6 cellular contexts compared by ENCODE assay signal in the genomic region with DNA sequence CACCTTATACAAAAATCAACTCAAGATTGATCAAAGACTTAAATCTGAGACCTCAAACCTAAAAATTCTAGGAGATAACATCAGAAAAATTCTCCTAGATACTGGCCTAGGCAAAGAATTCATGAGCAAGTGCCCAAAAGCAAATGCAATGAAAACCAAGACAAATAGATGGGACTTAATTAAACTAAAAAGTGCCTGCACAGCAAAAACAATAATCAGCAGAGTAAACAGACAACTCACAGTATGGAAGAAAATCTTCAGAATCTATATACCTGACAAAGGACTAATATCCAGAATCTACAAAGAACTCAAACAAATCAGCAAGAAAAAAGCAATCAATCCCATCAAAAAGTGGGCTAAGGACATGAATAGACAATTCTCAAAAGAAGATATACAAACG. TPM values are rescaled to one million over a fixed set of nuclear protein-coding genes. Genes with fewer than 3 reads are reported as not detected.
A peak's percentile ranks its signal among the peaks of the same experiment; 100 is the strongest.
DNase-seq lines count a peak whose midpoint lies in the region; ATAC-seq, FAIRE-seq and TF ChIP-seq lines count a peak whose summit lies in the region.
"Not testable (repeated sequence)": the region's sequence is repeated elsewhere in the genome, so short reads cannot be mapped to it uniquely, and the experiment has no call there.

No MANE protein-coding gene starts in this region.

- not testable (repeated sequence) for H3K9ac ChIP-seq in IMR-90 (ENCODE audit: low read depth, low read length); K562 (ENCODE audit: insufficient read depth in 1 of 2, low read depth in 2 of 2, low read length in 2 of 2); HepG2 (ENCODE audit: insufficient read depth, low read depth, low read length)

- H4K20me1 ChIP-seq in IMR-90 (ENCODE audit: insufficient read depth, low read length); K562 (replicated peaks; ENCODE audit: control insufficient read depth, insufficient read depth, low read length); HepG2 (ENCODE audit: insufficient read depth, low read length): not testable (repeated sequence)

- H2BK120ac ChIP-seq in IMR-90 (ENCODE audit: low read depth, low read length), result not testable (repeated sequence)

- peak overlapping the region; percentile 8 for H3K27ac Mint-ChIP-seq in activated T-cell treated with anti-CD3 and anti-CD28 coated beads, Interleukin-2, amount 50 U/mL, for 72 hours

- TF ChIP-seq POLR2A in A549 (IDR thresholded peaks at IDR 0.05; ENCODE audit: low read length); IMR-90 (IDR thresholded peaks at IDR 0.05; ENCODE audit: low read depth, low read length); K562 (conservative IDR thresholded peaks at IDR 0.05); HepG2 (IDR thresholded peaks at IDR 0.05; ENCODE audit: insufficient read depth in 1 of 2, low read depth in 2 of 2, low read length in 2 of 2): not testable (repeated sequence)

- POLR2A ChIA-PET in A549 (lab: Yijun Ruan, JAX); HEK293 (lab: Yijun Ruan, JAX); IMR-90 (lab: Charles Lee; ENCODE audit: unreplicated experiment); K562 (lab: Yijun Ruan, JAX); HepG2 (lab: Yijun Ruan, JAX): not testable (repeated sequence)

- dilution Hi-C loops in IMR-90 (cut with HindIII; ENCODE audit: low sequenced_read_pairs, unreplicated experiment), result not testable (repeated sequence)

- not testable (repeated sequence) for BruUV-seq in IMR-90 (replicated peaks; lab: Mats Ljungman, UMichigan); K562 (replicated peaks; lab: Mats Ljungman, UMichigan); HepG2 (replicated peaks; lab: Mats Ljungman, UMichigan)

- CTCF ChIA-PET in A549 (lab: Yijun Ruan, JAX); HEK293 (lab: Yijun Ruan, JAX); K562 (lab: Yijun Ruan, JAX; ENCODE audit: low intra/inter-chr PET ratio); HepG2 (lab: Yijun Ruan, JAX; ENCODE audit: low intra/inter-chr PET ratio, low total read pairs): not testable (repeated sequence)
- CTCF ChIA-PET in IMR-90 (lab: Yijun Ruan, JAX), result interaction anchor here (0.6 kb wide), 1 partner anchor 8 kb away, joined by 4 read pairs; no protein-coding TSS in a partner anchor

- H3K27ac ChIP-seq in A549; HEK293 (ENCODE audit: extremely low read depth, low read depth, low read length); IMR-90 (ENCODE audit: insufficient read depth, low read length); K562 (ENCODE audit: extremely low read depth, low read depth, low read length); HepG2 (ENCODE audit: extremely low read length, insufficient read depth, low read length): not testable (repeated sequence)

- H3K4me3 ChIP-seq in A549; HEK293 (ENCODE audit: low read depth, low read length); IMR-90 (ENCODE audit: insufficient read depth, low read depth, low read length); K562; HepG2 (replicated peaks in 1 of 3; ENCODE audit: insufficient read depth in 1 of 3, low read depth in 2 of 3, low read length in 3 of 3): not testable (repeated sequence)

- not testable (repeated sequence) for H4K5ac ChIP-seq in IMR-90 (ENCODE audit: low read depth, low read length)

- H2BK15ac ChIP-seq in IMR-90 (ENCODE audit: low read depth, low read length), result not testable (repeated sequence)

- not testable (repeated sequence) for H3K4me1 Mint-ChIP-seq in activated T-cell treated with anti-CD3 and anti-CD28 coated beads, Interleukin-2, amount 50 U/mL, for 72 hours (ENCODE audit: low read depth)

- in situ Hi-C loops in IMR-90 (cut with MboI; ENCODE audit: low sequenced_read_pairs); K562 (cut with MboI); HepG2 (cut with HindIII; ENCODE audit: extremely low pct_ligation_motif_present, low pct_unique_long_range_greater_than_20kb): not testable (repeated sequence)

- not testable (repeated sequence) for DNase-seq in A549 (ENCODE audit: low read depth in 1 of 2, low spot score in 1 of 2); IMR-90; activated T-cell treated with anti-CD3 and anti-CD28 coated beads, Interleukin-2, amount 50 U/mL, for 72 hours; K562 (ENCODE audit: extremely low read depth in 1 of 4, low spot score in 3 of 4); HepG2 (ENCODE audit: low spot score)

- not testable (repeated sequence) for H3K4me3 Mint-ChIP-seq in activated T-cell treated with anti-CD3 and anti-CD28 coated beads, Interleukin-2, amount 50 U/mL, for 72 hours

- H3K79me1 ChIP-seq in IMR-90 (ENCODE audit: low read depth in 1 of 2, low read length in 2 of 2), result not testable (repeated sequence)

- not testable (repeated sequence) for H3K23ac ChIP-seq in IMR-90 (ENCODE audit: low read depth, low read length)

- intact Hi-C loops in IMR-90 (cut with micrococcal nuclease); K562 (cut with micrococcal nuclease); HepG2 (cut with micrococcal nuclease; ENCODE audit: unreplicated experiment): not testable (repeated sequence)

- H3K27me3 Mint-ChIP-seq in activated T-cell treated with anti-CD3 and anti-CD28 coated beads, Interleukin-2, amount 50 U/mL, for 72 hours (ENCODE audit: low read depth), result not testable (repeated sequence)

- not testable (repeated sequence) for H2AFZ ChIP-seq in IMR-90 (replicated peaks; ENCODE audit: low read length, poor library complexity); K562 (ENCODE audit: low read depth, low read length); HepG2 (ENCODE audit: low read length)

- TF ChIP-seq EP300 in A549 (IDR thresholded peaks at IDR 0.05); K562 (IDR thresholded peaks at IDR 0.05; ENCODE audit: low read length); HepG2 (IDR thresholded peaks at IDR 0.05; ENCODE audit: low read depth in 2 of 2, low read length in 2 of 2); HepG2 (CRISPR knock-in tag; IDR thresholded peaks at IDR 0.05; ENCODE audit: borderline replicate concordance): not testable (repeated sequence)

- TF ChIP-seq CTCF in A549 (IDR thresholded peaks at IDR 0.05); HEK293 (tag by site-specific recombination; IDR thresholded peaks at IDR 0.05); IMR-90 (conservative IDR thresholded peaks at IDR 0.05; ENCODE audit: low read depth, low read length); K562 (IDR thresholded peaks at IDR 0.05 in 2 of 3, conservative IDR thresholded peaks at IDR 0.05 in 1 of 3; ENCODE audit: insufficient read depth in 2 of 3, low read depth in 1 of 3, low read length in 3 of 3); HepG2 (CRISPR knock-in tag; IDR thresholded peaks at IDR 0.05): not testable (repeated sequence)

- H3K14ac ChIP-seq in IMR-90 (replicated peaks; ENCODE audit: low read depth, low read length), result not testable (repeated sequence)

- not testable (repeated sequence) for H3K27me3 ChIP-seq in IMR-90 (ENCODE audit: control insufficient read depth, insufficient read depth, low read length); K562 (ENCODE audit: control insufficient read depth in 2 of 2, insufficient read depth in 2 of 2, low read length in 2 of 2); HepG2 (ENCODE audit: control insufficient read depth in 1 of 2, insufficient read depth in 2 of 2, low read length in 2 of 2)

- TF ChIP-seq RAD21 in A549 (conservative IDR thresholded peaks at IDR 0.05 in 1 of 2, IDR thresholded peaks at IDR 0.05 in 1 of 2); IMR-90 (IDR thresholded peaks at IDR 0.05; ENCODE audit: low read length); K562 (CRISPR knock-in tag; conservative IDR thresholded peaks at IDR 0.05 in 1 of 2, IDR thresholded peaks at IDR 0.05 in 1 of 2); HepG2 (CRISPR knock-in tag; IDR thresholded peaks at IDR 0.05): not testable (repeated sequence)

- H3K9me3 ChIP-seq in A549; HEK293 (ENCODE audit: control insufficient read depth, insufficient read depth, low read depth, low read length); IMR-90 (ENCODE audit: control insufficient read depth, insufficient read depth, low read length); K562 (replicated peaks; ENCODE audit: control insufficient read depth, insufficient read depth, low read depth, low read length); HepG2 (ENCODE audit: low read length): not testable (repeated sequence)

- H3K56ac ChIP-seq in IMR-90 (ENCODE audit: extremely low read depth, insufficient read depth, low read length), result not testable (repeated sequence)

- H3K9me3 Mint-ChIP-seq in activated T-cell treated with anti-CD3 and anti-CD28 coated beads, Interleukin-2, amount 50 U/mL, for 72 hours, result not testable (repeated sequence)

- not testable (repeated sequence) for FAIRE-seq in A549 (lab: Jason Lieb, UNC); K562 (lab: Jason Lieb, UNC); HepG2 (lab: Jason Lieb, UNC)

- H4K8ac ChIP-seq in IMR-90 (ENCODE audit: low read depth in 2 of 2, low read length in 2 of 2), result not testable (repeated sequence)

- not testable (repeated sequence) for H3K18ac ChIP-seq in IMR-90 (ENCODE audit: low read depth, low read length)

- not testable (repeated sequence) for H3K79me2 ChIP-seq in K562 (ENCODE audit: control insufficient read depth, insufficient read depth, low read length); HepG2 (ENCODE audit: insufficient read depth, low read length)

- not testable (repeated sequence) for H2AK5ac ChIP-seq in IMR-90 (ENCODE audit: low read depth, low read length)

- ATAC-seq in A549; IMR-90 (ENCODE audit: low read depth); activated T-cell treated with anti-CD3 and anti-CD28 coated beads, Interleukin-2, amount 50 U/mL, for 72 hours (replicated peaks in 1 of 2); K562; HepG2: not testable (repeated sequence)

- H2BK5ac ChIP-seq in IMR-90 (ENCODE audit: low read depth, low read length, poor library complexity, severe bottlenecking), result not testable (repeated sequence)

- H4K91ac ChIP-seq in IMR-90 (ENCODE audit: insufficient read depth, low read depth, low read length), result not testable (repeated sequence)

- not testable (repeated sequence) for H3K4ac ChIP-seq in IMR-90 (ENCODE audit: low read depth, low read length)

- not testable (repeated sequence) for H3K36me3 ChIP-seq in HEK293 (ENCODE audit: control insufficient read depth in 2 of 2, insufficient read depth in 1 of 2, low read length in 2 of 2); IMR-90 (ENCODE audit: control insufficient read depth, insufficient read depth, low read length); K562 (ENCODE audit: control insufficient read depth, insufficient read depth, low read length); HepG2 (replicated peaks in 1 of 2; ENCODE audit: control insufficient read depth in 1 of 2, insufficient read depth in 2 of 2, low read length in 2 of 2)

- H3K4me1 ChIP-seq in A549; HEK293 (ENCODE audit: control insufficient read depth, insufficient read depth, low read length); IMR-90 (ENCODE audit: control insufficient read depth, insufficient read depth, low read length); K562 (replicated peaks in 1 of 2; ENCODE audit: control insufficient read depth in 2 of 2, insufficient read depth in 2 of 2, low read length in 2 of 2); HepG2 (ENCODE audit: insufficient read depth, low read length): not testable (repeated sequence)

- not testable (repeated sequence) for H2AK9ac ChIP-seq in IMR-90 (replicated peaks; ENCODE audit: low read depth, low read length, poor library complexity)

- not testable (repeated sequence) for H3K9me1 ChIP-seq in IMR-90 (ENCODE audit: insufficient read depth, low read length); K562 (ENCODE audit: control insufficient read depth, insufficient read depth, low read length)

- 50% methylated on average over 1 of the region's 1 CpG for WGBS in A549 (ENCODE audit: missing lambda C conversion rate)
- no CpG with 5 or more reads among the region's 1 CpG for WGBS in IMR-90 (ENCODE audit: extremely low coverage in 2 of 2, insufficient read length in 1 of 2), 2 experiments
- 13% methylated on average over 1 of the region's 1 CpG for WGBS in K562 (ENCODE audit: insufficient coverage, low coverage, missing lambda C conversion rate)
- WGBS in HepG2 (ENCODE audit: low lambda C conversion rate), result 82% methylated on average over 1 of the region's 1 CpG

- H3K4me2 ChIP-seq in A549; IMR-90 (ENCODE audit: low read depth, low read length); K562 (ENCODE audit: insufficient read depth, low read length); HepG2 (ENCODE audit: low read depth, low read length): not testable (repeated sequence)

- H3K36me3 Mint-ChIP-seq in activated T-cell treated with anti-CD3 and anti-CD28 coated beads, Interleukin-2, amount 50 U/mL, for 72 hours (ENCODE audit: insufficient read depth in 2 of 2), result peaks cover 16 to 21% of the 10 kb centered on the region in 2 donors

- H2BK20ac ChIP-seq in IMR-90 (ENCODE audit: low read depth, low read length), result not testable (repeated sequence)

RNA-seq across cellular contexts. Expression of gene WARS2, which starts 18.6 kb away (rescaled TPM):
- polyA plus RNA-seq in A549 (2011; rRNA removed) (7.9 and 10.4 TPM in 2 replicates), A549 (2017; fragmentation: RNase III; extraction: RNeasy Plus Mini Kit Qiagen cat#74134 plus additional on column Dnase treatment) (5.9 to 6.6 TPM (median 6.2 TPM) in 3 replicates), IMR-90 (2012; rRNA removed) (5.2 and 5.7 TPM in 2 replicates), K562 (2011; rRNA removed) (16.4 and 17.0 TPM in 2 replicates), K562 (2014; fragmentation: Illumina TruSeq; extraction: Trizol) (15.7 and 16.9 TPM in 2 replicates), K562 (2014; fragmentation: Nextera tagmentation; extraction: Ambion mirVana) (1 to 10 TPM; 5.7 to 6.7 TPM), K562 (2014; rRNA removed) (10.8 and 12.6 TPM in 2 replicates), HepG2 (2011; rRNA removed) (12.4 and 12.9 TPM in 2 replicates)
- polyA plus RNA-seq in A549 (2012; cell fraction: cytosol; rRNA removed), result 3.6 and 4.4 TPM in 2 replicates
- 3.0 and 5.8 TPM in 2 replicates for polyA plus RNA-seq in A549 (2012; cell fraction: nucleus; rRNA removed)
- 16.4 and 18.2 TPM in 2 replicates for polyA minus RNA-seq in A549 (2011; rRNA and poly(A)+ RNA removed)
- total RNA-seq in IMR-90 (2012; rRNA removed) (18.3 and 20.3 TPM in 2 replicates), K562 (2014; rRNA removed) (16.3 and 18.0 TPM in 2 replicates), K562 (2014; rRNA removed; fragmentation: Illumina TruSeq; extraction: Trizol) (17.7 and 21.1 TPM in 2 replicates), K562 (2015; rRNA removed; fragmentation: Illumina TruSeq; extraction: Trizol) (14.4 and 16.5 TPM in 2 replicates), K562 (2021) (14.9 and 17.5 TPM in 2 replicates), HepG2 (2016; rRNA removed; fragmentation: Illumina TruSeq; extraction: Trizol) (18.8 and 27.5 TPM in 2 replicates)
- polyA plus RNA-seq in IMR-90 (2012; cell fraction: cytosol; rRNA removed), result 2.8 TPM in 2 replicates
- 2.0 and 4.6 TPM in 2 replicates for polyA plus RNA-seq in IMR-90 (2012; cell fraction: nucleus; rRNA removed; ENCODE audit: low replicate concordance)
- total RNA-seq in activated T-cell treated with anti-CD3 and anti-CD28 coated beads, Interleukin-2, amount 50 U/mL, for 72 hours, result 10 to 100 TPM; 19.4 to 21.3 TPM
- 13.5 and 15.4 TPM in 2 replicates for total RNA-seq in K562 (2011; cell fraction: chromatin; rRNA removed; ENCODE audit: low replicate concordance)
- total RNA-seq in K562 (2011; cell fraction: nucleolus; rRNA removed), result 7.0 and 10.9 TPM in 2 replicates
- 16.6 and 31.6 TPM in 2 replicates for total RNA-seq in K562 (2011; cell fraction: nucleoplasm; rRNA removed)
- polyA plus RNA-seq in K562 (2011; cell fraction: cytosol; rRNA removed), result 9.6 and 11.2 TPM in 2 replicates
- 10.7 and 10.9 TPM in 2 replicates for polyA plus RNA-seq in K562 (2011; cell fraction: nucleus; rRNA removed)
- polyA plus RNA-seq in K562 (2012), result 11.8 and 19.1 TPM in 2 replicates
- 20.2 and 20.6 TPM in 2 replicates for polyA minus RNA-seq in K562 (2011; rRNA and poly(A)+ RNA removed)
- 10.1 and 10.3 TPM in 2 replicates for polyA minus RNA-seq in K562 (2011; cell fraction: cytosol; rRNA and poly(A)+ RNA removed)
- 13.6 and 21.7 TPM in 2 replicates for polyA minus RNA-seq in K562 (2011; cell fraction: nucleus; rRNA and poly(A)+ RNA removed)
- 4.1 and 6.4 TPM in 2 replicates for total RNA-seq in HepG2 (2016; cell fraction: cytosol; rRNA removed; fragmentation: Illumina TruSeq; extraction: Trizol; ENCODE audit: low read depth)
- total RNA-seq in HepG2 (2016; cell fraction: insoluble cytoplasmic fraction; rRNA removed; fragmentation: Illumina TruSeq; extraction: Trizol), result 17.4 and 27.5 TPM in 2 replicates
- total RNA-seq in HepG2 (2016; cell fraction: membrane; rRNA removed; fragmentation: Illumina TruSeq; extraction: Trizol), result 12.9 and 13.8 TPM in 2 replicates
- 18.3 and 19.9 TPM in 2 replicates for total RNA-seq in HepG2 (2016; cell fraction: nucleus; rRNA removed; fragmentation: Illumina TruSeq; extraction: Trizol)
- polyA plus RNA-seq in HepG2 (2011; cell fraction: cytosol; rRNA removed), result 8.6 and 8.9 TPM in 2 replicates
- polyA plus RNA-seq in HepG2 (2011; cell fraction: nucleus; rRNA removed), result 6.0 and 7.8 TPM in 2 replicates
- polyA plus RNA-seq in HepG2 (2012), result 15.9 and 18.9 TPM in 2 replicates
- polyA plus RNA-seq in HepG2 (2016; cell fraction: cytosol; fragmentation: Illumina TruSeq; extraction: Trizol; ENCODE audit: low read depth), result 3.1 and 3.2 TPM in 2 replicates
- polyA plus RNA-seq in HepG2 (2016; cell fraction: insoluble cytoplasmic fraction; fragmentation: Illumina TruSeq; extraction: Trizol; ENCODE audit: low read depth), result 22.1 and 23.5 TPM in 2 replicates
- 7.5 and 8.8 TPM in 2 replicates for polyA plus RNA-seq in HepG2 (2016; cell fraction: membrane; fragmentation: Illumina TruSeq; extraction: Trizol; ENCODE audit: low read depth)
- polyA plus RNA-seq in HepG2 (2016; cell fraction: nucleus; fragmentation: Illumina TruSeq; extraction: Trizol; ENCODE audit: insufficient read depth, low read depth), result 6.0 and 8.0 TPM in 2 replicates
- 26.0 and 75.1 TPM in 2 replicates for polyA minus RNA-seq in HepG2 (2011; rRNA and poly(A)+ RNA removed; ENCODE audit: low replicate concordance)
- polyA minus RNA-seq in HepG2 (2011; cell fraction: cytosol; rRNA and poly(A)+ RNA removed), result 8.4 and 13.2 TPM in 2 replicates
- polyA minus RNA-seq in HepG2 (2011; cell fraction: nucleus; rRNA and poly(A)+ RNA removed), result 32.1 and 32.4 TPM in 2 replicates
